In genomic region chr6:157568702-157569101, GRCh38 we compare ENCODE assay signal across 35 cellular contexts.
"Had no signal": no experiment of that assay in that cellular context is flagged by ENCODE, and none has a peak within 500 bp of the region (broad histone marks: within the 10 kb centered on the region; RNA-seq: fewer than 3 reads in every experiment).

No MANE protein-coding gene starts in this region.

- H3K27me3 Mint-ChIP-seq: activated CD4-positive, alpha-beta T cell treated with anti-CD3 and anti-CD28 coated beads for 36 hours; activated CD8-positive, alpha-beta T cell treated with anti-CD3 and anti-CD28 coated beads for 36 hours; activated naive CD8-positive, alpha-beta T cell treated with anti-CD3 and anti-CD28 coated beads for 36 hours; activated T-helper 17 cell treated with anti-CD3 and anti-CD28 coated beads, Interleukin-2, amount 50 U/mL, for 72 hours; brain; central memory CD8-positive, alpha-beta T cell had no signal

- H3K27ac ChIP-seq: adrenal gland, cardiac muscle cell, WERI-Rb-1 had no signal

- H3K36me3 Mint-ChIP-seq: activated naive CD4-positive, alpha-beta T cell treated with anti-CD3 and anti-CD28 coated beads, Interleukin-2, amount 50 U/mL, for 72 hours; activated naive CD8-positive, alpha-beta T cell treated with anti-CD3 and anti-CD28 coated beads for 36 hours; brain had no signal

- DNase-seq: activated CD4-positive, alpha-beta T cell treated with anti-CD3 and anti-CD28 coated beads for 1 hour; activated CD4-positive, alpha-beta T cell treated with anti-CD3 and anti-CD28 coated beads for 36 hours; activated CD4-positive, alpha-beta T cell treated with anti-CD3 and anti-CD28 coated beads for 48 hours; activated CD4-positive, alpha-beta T cell treated with anti-CD3 and anti-CD28 coated beads, Interleukin-2, amount 10 ng/mL, durations not matched to agents 7 days and 5 days; activated CD4-positive, alpha-beta T cell treated with anti-CD3 and anti-CD28 coated beads, Interleukin-2, amount 50 U/mL, for 48 hours; activated CD4-positive, CD25-positive, alpha-beta regulatory T cell; activated CD8-positive, alpha-beta memory T cell treated with anti-CD3 and anti-CD28 coated beads, Interleukin-2, amount 50 U/mL, for 4 hours; activated CD8-positive, alpha-beta T cell treated with anti-CD3 and anti-CD28 coated beads for 36 hours; activated effector memory CD4-positive, alpha-beta T cell treated with anti-CD3 and anti-CD28 coated beads, Interleukin-2, amount 50 U/mL, for 16 hours; activated gamma-delta T cell treated with Interleukin-2 at 50 U/mL for 16 hours; activated naive CD4-positive, alpha-beta T cell; activated naive CD4-positive, alpha-beta T cell treated with anti-CD3 and anti-CD28 coated beads for 36 hours; activated naive CD4-positive, alpha-beta T cell treated with anti-CD3 and anti-CD28 coated beads, Interleukin-2, amount 50 U/mL, for 16 hours; activated naive CD8-positive, alpha-beta T cell treated with anti-CD3 and anti-CD28 coated beads for 36 hours; activated T-cell treated with anti-CD3 and anti-CD28 coated beads for 4 hours; activated T-cell treated with anti-CD3 and anti-CD28 coated beads, Interleukin-2, amount 50 U/mL, for 1 hour; activated T-cell treated with anti-CD3 and anti-CD28 coated beads, Interleukin-2, amount 50 U/mL, for 4 hours; activated T-cell treated with anti-CD3 and anti-CD28 coated beads, Interleukin-2, amount 50 U/mL, for 72 hours; adrenal gland; amniotic stem cell; aorta; caudate nucleus; cerebellar nuclear complex; T-helper 1 cell; T-helper 2 cell; T-helper 9 cell; WERI-Rb-1 had no signal

- H3K27me3 ChIP-seq: adrenal gland, cardiac muscle cell had no signal

- H3K9me3 ChIP-seq: adrenal gland had no signal

- H3K4me1 Mint-ChIP-seq: brain had no signal

- H3K4me3 ChIP-seq: adrenal gland, cardiac muscle cell had no signal

- H3K4me3 Mint-ChIP-seq: activated CD4-positive, alpha-beta T cell treated with anti-CD3 and anti-CD28 coated beads for 36 hours; activated naive CD4-positive, alpha-beta T cell treated with anti-CD3 and anti-CD28 coated beads for 36 hours; activated naive CD8-positive, alpha-beta T cell treated with anti-CD3 and anti-CD28 coated beads for 36 hours; activated T-cell treated with anti-CD3 and anti-CD28 coated beads, Interleukin-2, amount 50 U/mL, for 4 hours; brain; central memory CD8-positive, alpha-beta T cell; WTC11 had no signal

- H3K36me3 ChIP-seq: adrenal gland, cardiac muscle cell, WERI-Rb-1 had no signal

- H3K9me3 Mint-ChIP-seq: activated naive CD4-positive, alpha-beta T cell treated with anti-CD3 and anti-CD28 coated beads for 36 hours; activated naive CD4-positive, alpha-beta T cell treated with anti-CD3 and anti-CD28 coated beads, Interleukin-2, amount 50 U/mL, for 72 hours; activated naive CD8-positive, alpha-beta T cell treated with anti-CD3 and anti-CD28 coated beads for 36 hours; activated T-cell treated with anti-CD3 and anti-CD28 coated beads, Interleukin-2, amount 50 U/mL, for 4 hours; activated T-cell treated with anti-CD3 and anti-CD28 coated beads, Interleukin-2, amount 50 U/mL, for 72 hours; activated T-helper 1 cell treated with anti-CD3 and anti-CD28 coated beads, Interleukin-12 subunit alpha, Interleukin-12 subunit beta, Interleukin-2, Interleukin-4 antibody, amounts not matched to agents 30 ng/mL and 10 ng/mL and 1 ng/mL, durations not matched to agents 14 hours and 24 hours and 36 hours; activated T-helper 17 cell treated with anti-CD3 and anti-CD28 coated beads, Interleukin-2, amount 50 U/mL, for 72 hours; central memory CD8-positive, alpha-beta T cell; T-helper 1 cell treated with Interleukin-12 subunit alpha and Interleukin-12 subunit beta and Interleukin-4 antibody, amounts not matched to agents 30 μg/mL and 1 μg/mL, for 36 hours had no signal

- H3K27ac Mint-ChIP-seq: activated CD4-positive, alpha-beta T cell treated with anti-CD3 and anti-CD28 coated beads for 36 hours; activated CD4-positive, alpha-beta T cell treated with anti-CD3 and anti-CD28 coated beads, Interleukin-2, amount 10 ng/mL, durations not matched to agents 7 days and 5 days; activated CD8-positive, alpha-beta T cell treated with anti-CD3 and anti-CD28 coated beads for 36 hours; activated naive CD4-positive, alpha-beta T cell treated with anti-CD3 and anti-CD28 coated beads for 36 hours; activated naive CD4-positive, alpha-beta T cell treated with anti-CD3 and anti-CD28 coated beads, Interleukin-2, amount 50 U/mL, for 72 hours; activated naive CD8-positive, alpha-beta T cell treated with anti-CD3 and anti-CD28 coated beads for 36 hours; activated T-helper 17 cell treated with anti-CD3 and anti-CD28 coated beads, Interleukin-2, amount 50 U/mL, for 72 hours; brain; T-helper 1 cell treated with Interleukin-12 subunit alpha and Interleukin-12 subunit beta and Interleukin-4 antibody, amounts not matched to agents 30 μg/mL and 1 μg/mL, for 36 hours; WTC11 had no signal
